ENCODE assay signal across 22 cellular contexts in genomic region chr16:64225036-64225435, GRCh38.
"Had no signal": no experiment of that assay in that cellular context is flagged by ENCODE, and none has a peak within 500 bp of the region (broad histone marks: within the 10 kb centered on the region; RNA-seq: fewer than 3 reads in every experiment).

No MANE protein-coding gene starts in this region.

- H3K36me3 Mint-ChIP-seq: stimulated activated naive B cell treated with anti-CD40 and anti-IgM and Interleukin-4, amounts not matched to agents 10 μg/mL and 1 μg/mL and 100 μg/mL, for 72 hours had no signal

- H3K27ac Mint-ChIP-seq: natural killer cell; progenitor cell of endocrine pancreas; stimulated activated naive B cell treated with anti-CD40 and anti-IgM and Interleukin-4, amounts not matched to agents 10 μg/mL and 1 μg/mL and 100 μg/mL, for 72 hours; stimulated activated naive CD8-positive, alpha-beta T cell treated with anti-CD3 and anti-CD28 coated beads, Interleukin-15, Interleukin-2, amounts not matched to agents 100 ng/mL and 50 ng/mL, for 24 hours had no signal

- H3K27me3 ChIP-seq: dorsolateral prefrontal cortex, gastrocnemius medialis, right lobe of liver, tibial nerve, upper lobe of left lung, uterus had no signal

- H3K9ac ChIP-seq: parathyroid adenoma had no signal

- H3K36me3 ChIP-seq: gastrocnemius medialis, lower lobe of right lung, right lobe of liver, thoracic aorta, tibial nerve, upper lobe of left lung, uterus had no signal

- H3K9me3 ChIP-seq: gastrocnemius medialis, lower lobe of right lung, right lobe of liver, thoracic aorta, upper lobe of left lung, uterus had no signal

- H3K4me3 ChIP-seq: dorsolateral prefrontal cortex, gastrocnemius medialis, lower lobe of right lung, right lobe of liver, thoracic aorta, tibial nerve, upper lobe of left lung, uterus had no signal

- H3K4me1 ChIP-seq: lower lobe of right lung, parathyroid adenoma, right lobe of liver, tibial nerve, upper lobe of left lung, uterus had no signal

- H2AFZ ChIP-seq: parathyroid adenoma had no signal

- H3K79me2 ChIP-seq: parathyroid adenoma had no signal

- DNase-seq: dorsolateral prefrontal cortex; effector CD4-positive, alpha-beta T cell; foreskin fibroblast; gastrocnemius medialis; head of caudate nucleus; left ventricle myocardium superior; lower lobe of right lung; natural killer cell; right lobe of liver; small intestine; stimulated activated CD4-positive, alpha-beta T cell treated with anti-CD3 and anti-CD28 coated beads, Interleukin-15, amount 100 ng/mL, for 24 hours; stimulated activated CD4-positive, alpha-beta T cell treated with anti-CD3 and anti-CD28 coated beads, Interleukin-2, amount 100 ng/mL, for 48 hours; stimulated activated naive B cell treated with anti-CD40 and anti-IgM and Interleukin-4, amounts not matched to agents 10 μg/mL and 1 μg/mL and 100 μg/mL, for 72 hours; upper lobe of left lung; uterus had no signal

- H3K27me3 Mint-ChIP-seq: progenitor cell of endocrine pancreas; stimulated activated naive B cell treated with anti-CD40 and anti-IgM and Interleukin-4, amounts not matched to agents 10 μg/mL and 1 μg/mL and 100 μg/mL, for 72 hours; stimulated activated naive CD8-positive, alpha-beta T cell treated with anti-CD3 and anti-CD28 coated beads, Interleukin-15, Interleukin-2, amounts not matched to agents 100 ng/mL and 50 ng/mL, for 24 hours had no signal

- H3K4me3 Mint-ChIP-seq: natural killer cell; stimulated activated naive B cell treated with anti-CD40 and anti-IgM and Interleukin-4, amounts not matched to agents 10 μg/mL and 1 μg/mL and 100 μg/mL, for 72 hours; stimulated activated naive CD8-positive, alpha-beta T cell treated with anti-CD3 and anti-CD28 coated beads, Interleukin-15, Interleukin-2, amounts not matched to agents 100 ng/mL and 50 ng/mL, for 24 hours had no signal

- H3K4me1 Mint-ChIP-seq: natural killer cell; stimulated activated naive B cell treated with anti-CD40 and anti-IgM and Interleukin-4, amounts not matched to agents 10 μg/mL and 1 μg/mL and 100 μg/mL, for 72 hours had no signal

- ATAC-seq: esophagus mucosa; gastrocnemius medialis; left ventricle myocardium superior; lower lobe of right lung; natural killer cell; right lobe of liver; stimulated activated naive B cell treated with anti-CD40 and anti-IgM and Interleukin-4, amounts not matched to agents 10 μg/mL and 1 μg/mL and 100 μg/mL, for 72 hours had no signal

- H3K27ac ChIP-seq: dorsolateral prefrontal cortex, epithelial cell of prostate, gastrocnemius medialis, lower lobe of right lung, parathyroid adenoma, right lobe of liver, thoracic aorta, tibial nerve, upper lobe of left lung, uterus had no signal
